In genomic region chr20:55678970-55679667, GRCh38 we compare ENCODE assay signal across 18 cellular contexts.
DNase-seq lines count a peak whose midpoint lies in the region; ATAC-seq, FAIRE-seq and TF ChIP-seq lines count a peak whose summit lies in the region.
"Had no signal": no experiment of that assay in that cellular context is flagged by ENCODE, and none has a peak within 500 bp of the region (broad histone marks: within the 10 kb centered on the region; RNA-seq: fewer than 3 reads in every experiment).

No MANE protein-coding gene starts in this region.

- no peaks in the 10 kb centered on the region for H3K27me3 ChIP-seq in OCI-LY3 (ENCODE audit: low read depth, low read length)
- no peaks in the 10 kb centered on the region for H3K27me3 ChIP-seq in right lobe of liver
- H3K27me3 ChIP-seq: BLaER1 had no signal

- TF ChIP-seq CTCF in 22Rv1 (IDR thresholded peaks at IDR 0.05) (no peak), OCI-LY3 (IDR thresholded peaks at IDR 0.05; ENCODE audit: low read depth, low read length) (no peak), right lobe of liver (IDR thresholded peaks at IDR 0.05) (no peak)

- no peak overlapping the region for H2AFZ ChIP-seq in OCI-LY3 (ENCODE audit: low read depth, low read length)
- H2AFZ ChIP-seq: GM23248 had no signal

- no peak for FAIRE-seq in GM19239 (lab: Jason Lieb, UNC)

- WGBS in right lobe of liver (ENCODE audit: insufficient coverage, low coverage, low lambda C conversion rate, missing lambda C conversion rate), result 26% methylated on average over 5 of the region's 5 CpGs

- H3K36me3 Mint-ChIP-seq in activated T-cell treated with anti-CD3 and anti-CD28 coated beads, Interleukin-2, amount 50 U/mL, for 72 hours (ENCODE audit: insufficient read depth in 2 of 2), result no peaks in the 10 kb centered on the region
- H3K36me3 Mint-ChIP-seq: CD14-positive monocyte; CD4-positive, alpha-beta memory T cell; IgD-negative memory B cell had no signal

- no peaks in the 10 kb centered on the region for H3K4me1 Mint-ChIP-seq in activated T-cell treated with anti-CD3 and anti-CD28 coated beads, Interleukin-2, amount 50 U/mL, for 72 hours (ENCODE audit: low read depth)
- H3K4me1 Mint-ChIP-seq: CD14-positive monocyte; CD4-positive, alpha-beta memory T cell; IgD-negative memory B cell had no signal

- intact Hi-C loops in left colon (cut with DNase I, micrococcal nuclease), result no loop called here
- intact Hi-C loops in right lobe of liver (cut with DNase I), result no loop called here

- no peak for DNase-seq in left colon
- DNase-seq in right lobe of liver, result peak in 1 of 3 donors; percentile 61
- DNase-seq in effector CD4-positive, alpha-beta T cell, result no peak
- no peak for DNase-seq in GM19239 (ENCODE audit: insufficient read length, low spot score)
- no peak for DNase-seq in activated T-cell treated with anti-CD3 and anti-CD28 coated beads, Interleukin-2, amount 50 U/mL, for 72 hours
- DNase-seq: 8988T; CD4-positive, alpha-beta memory T cell; DMS153; DMS79; GF-D8; GM23248 had no signal

- no peaks in the 10 kb centered on the region for H3K9me3 ChIP-seq in OCI-LY3 (ENCODE audit: insufficient read depth, low read length)
- H3K9me3 ChIP-seq in right lobe of liver, result no peaks in the 10 kb centered on the region
- H3K9me3 ChIP-seq: BLaER1, HAP-1 had no signal

- peak; percentile 73 for ATAC-seq in left colon
- peak; percentile 74 to 80 (median 76) for ATAC-seq in right lobe of liver
- ATAC-seq in activated T-cell treated with anti-CD3 and anti-CD28 coated beads, Interleukin-2, amount 50 U/mL, for 72 hours (replicated peaks in 1 of 2), result no peak

- no peaks in the 10 kb centered on the region for H3K36me3 ChIP-seq in OCI-LY3 (replicated peaks; ENCODE audit: low read depth, low read length)
- no peaks in the 10 kb centered on the region for H3K36me3 ChIP-seq in right lobe of liver
- H3K36me3 ChIP-seq: BLaER1, HAP-1 had no signal

- TF ChIP-seq POLR2A in right lobe of liver (IDR thresholded peaks at IDR 0.05), result no peak

- H3K27ac Mint-ChIP-seq in activated T-cell treated with anti-CD3 and anti-CD28 coated beads, Interleukin-2, amount 50 U/mL, for 72 hours, result no peak overlapping the region
- H3K27ac Mint-ChIP-seq: CD14-positive monocyte; CD4-positive, alpha-beta memory T cell; IgD-negative memory B cell had no signal

- no peaks in the 10 kb centered on the region for H4K20me1 ChIP-seq in OCI-LY3 (ENCODE audit: insufficient read depth, low read length)
- H4K20me1 ChIP-seq: BLaER1 had no signal

- no peaks in the 10 kb centered on the region for H3K27me3 Mint-ChIP-seq in activated T-cell treated with anti-CD3 and anti-CD28 coated beads, Interleukin-2, amount 50 U/mL, for 72 hours (ENCODE audit: low read depth)
- H3K27me3 Mint-ChIP-seq: CD4-positive, alpha-beta memory T cell; IgD-negative memory B cell had no signal

- H3K9ac ChIP-seq in OCI-LY3 (ENCODE audit: low read length), result no peak overlapping the region
- H3K9ac ChIP-seq: BLaER1, GM23248 had no signal

- H3K4me3 Mint-ChIP-seq in activated T-cell treated with anti-CD3 and anti-CD28 coated beads, Interleukin-2, amount 50 U/mL, for 72 hours, result no peak overlapping the region
- H3K4me3 Mint-ChIP-seq: CD14-positive monocyte; CD4-positive, alpha-beta memory T cell; IgD-negative memory B cell had no signal

- peak overlapping the region; percentile 45; the same call in 1 of the 2 replicates for H3K27ac ChIP-seq in 22Rv1
- no peak overlapping the region for H3K27ac ChIP-seq in OCI-LY3 (ENCODE audit: low read length)
- H3K27ac ChIP-seq in right lobe of liver, result peak overlapping the region in 2 of 3 donors; percentile 35 to 77
- H3K27ac ChIP-seq: BLaER1, GM23248, HL-60 had no signal

- H3K4me2 ChIP-seq in OCI-LY3 (ENCODE audit: low read length), result peak overlapping the region; percentile 42
- H3K4me2 ChIP-seq: BLaER1 had no signal

- no peaks in the 10 kb centered on the region for H3K79me2 ChIP-seq in OCI-LY3 (ENCODE audit: low read length)

- H3K4me1 ChIP-seq in OCI-LY3 (ENCODE audit: low read length) (peaks cover 18% of the 10 kb centered on the region), right lobe of liver (peaks cover 0 to 22% (median 3%) of the 10 kb centered on the region in 4 donors)
- H3K4me1 ChIP-seq: BLaER1, HAP-1 had no signal

- peaks cover 2 to 3% of the 10 kb centered on the region in 2 donors for H3K9me3 Mint-ChIP-seq in activated T-cell treated with anti-CD3 and anti-CD28 coated beads, Interleukin-2, amount 50 U/mL, for 72 hours

- H3K4me3 ChIP-seq in OCI-LY3 (ENCODE audit: low read length), result 0 out of 2 replicates have a peak overlapping the region, but pooled peaks have one; percentile 4
- H3K4me3 ChIP-seq in right lobe of liver, result peak overlapping the region in 2 of 3 donors; percentile 5 to 23
- H3K4me3 ChIP-seq: BLaER1, GM23248, HAP-1 had no signal

Comparison
In these comparisons a context has a peak if more than half of its experiments do, and no peak if none do; other contexts are left out.
1. ATAC-seq: peak in left colon (single experiment) and right lobe of liver (4 of 4); none in activated T-cell treated with anti-CD3 and anti-CD28 coated beads, Interleukin-2, amount 50 U/mL, for 72 hours (0 of 2).